13 cellular contexts compared by ENCODE assay signal in genomic region chr1:228809621-228810313, GRCh38.
DNase-seq lines count a peak whose midpoint lies in the region; ATAC-seq and TF ChIP-seq lines count a peak whose summit lies in the region.
"Had no signal": no experiment of that assay in that cellular context is flagged by ENCODE, and none has a peak within 500 bp of the region (broad histone marks: within the 10 kb centered on the region; RNA-seq: fewer than 3 reads in every experiment).

No MANE protein-coding gene starts in this region.

- H3K4me3 ChIP-seq in liver (ENCODE audit: low read depth in 1 of 3, low read length in 3 of 3) (no peak overlapping the region), upper lobe of right lung (no peak overlapping the region)
- H3K4me3 ChIP-seq: HAP-1 had no signal

- H3K4me3 Mint-ChIP-seq in activated naive CD8-positive, alpha-beta T cell treated with anti-CD3 and anti-CD28 coated beads for 36 hours = no peak overlapping the region
- H3K4me3 Mint-ChIP-seq: B cell had no signal

- H3K27me3 ChIP-seq in liver (ENCODE audit: control insufficient read depth in 4 of 4, insufficient read depth in 4 of 4, low read length in 3 of 4) (no peaks in the 10 kb centered on the region), upper lobe of right lung (no peaks in the 10 kb centered on the region)

- TF ChIP-seq CTCF in liver (IDR thresholded peaks at IDR 0.05; ENCODE audit: low read depth, low read length, missing input control) = peak; percentile 18
- no peak for TF ChIP-seq CTCF in upper lobe of right lung (IDR thresholded peaks at IDR 0.05)

- no peaks in the 10 kb centered on the region for H3K36me3 ChIP-seq in liver (ENCODE audit: control insufficient read depth in 4 of 4, insufficient read depth in 3 of 4, low read depth in 1 of 4, low read length in 3 of 4)
- no peaks in the 10 kb centered on the region for H3K36me3 ChIP-seq in upper lobe of right lung
- H3K36me3 ChIP-seq: HAP-1 had no signal

- intact Hi-C loops in upper lobe of right lung (cut with DNase I) = no loop called here

- H3K27ac Mint-ChIP-seq in activated naive CD8-positive, alpha-beta T cell treated with anti-CD3 and anti-CD28 coated beads for 36 hours = peak overlapping the region; percentile 30
- H3K27ac Mint-ChIP-seq: B cell had no signal

- ATAC-seq in upper lobe of right lung = peak; percentile 70
- no peak for ATAC-seq in GM18868 (IDR thresholded peaks at IDR 0.05; ENCODE audit: unreplicated experiment)
- no peak for ATAC-seq in HG02973 (IDR thresholded peaks at IDR 0.05; ENCODE audit: unreplicated experiment)

- no peaks in the 10 kb centered on the region for H3K9me3 Mint-ChIP-seq in activated naive CD8-positive, alpha-beta T cell treated with anti-CD3 and anti-CD28 coated beads for 36 hours

- no peaks in the 10 kb centered on the region for H3K27me3 Mint-ChIP-seq in activated naive CD8-positive, alpha-beta T cell treated with anti-CD3 and anti-CD28 coated beads for 36 hours

- H3K27ac ChIP-seq in liver (ENCODE audit: low read depth in 1 of 2, low read length in 2 of 2) = no peak overlapping the region
- H3K27ac ChIP-seq in upper lobe of right lung = no peak overlapping the region

- H3K36me3 Mint-ChIP-seq in activated naive CD8-positive, alpha-beta T cell treated with anti-CD3 and anti-CD28 coated beads for 36 hours = no peaks in the 10 kb centered on the region

- peak; percentile 46 for DNase-seq in stimulated activated CD4-positive, alpha-beta T cell treated with anti-CD3 and anti-CD28 coated beads, Interleukin-15, amount 100 ng/mL, for 24 hours
- no peak for DNase-seq in stimulated activated CD4-positive, alpha-beta T cell treated with anti-CD3 and anti-CD28 coated beads, Interleukin-4, amount 100 ng/mL, for 24 hours
- DNase-seq in activated naive CD8-positive, alpha-beta T cell treated with anti-CD3 and anti-CD28 coated beads for 36 hours = no peak
- DNase-seq in upper lobe of right lung (no peak), NCI-H2081 treated with DMSO at 0.1 percent for 48 hours (lab: John Stamatoyannopoulos, UW) (no peak)
- DNase-seq: caudate nucleus; NCI-H524 treated with DMSO at 0.1 percent for 48 hours; stimulated activated CD4-positive, alpha-beta T cell treated with anti-CD3 and anti-CD28 coated beads, Interleukin-12 subunit alpha, Interleukin-12 subunit beta, amount 100 ng/mL, for 4 hours had no signal

- H3K4me1 Mint-ChIP-seq in activated naive CD8-positive, alpha-beta T cell treated with anti-CD3 and anti-CD28 coated beads for 36 hours = peaks cover 31% of the 10 kb centered on the region

- 80% methylated on average over 5 of the region's 5 CpGs for WGBS in liver

- H3K9me3 ChIP-seq in liver (ENCODE audit: control insufficient read depth in 4 of 4, low read length in 3 of 4) (no peaks in the 10 kb centered on the region), upper lobe of right lung (no peaks in the 10 kb centered on the region)
- H3K9me3 ChIP-seq: HAP-1 had no signal

- H3K4me1 ChIP-seq in liver (ENCODE audit: control insufficient read depth in 4 of 4, insufficient read depth in 4 of 4, low read length in 3 of 4) (peaks cover 0 to 18% (median 8%) of the 10 kb centered on the region in 4 donors), upper lobe of right lung (peaks cover 7% of the 10 kb centered on the region)

- TF ChIP-seq RAD21 in liver (IDR thresholded peaks at IDR 0.05) = peak; percentile 45 to 54

- no peak overlapping the region for H3K9ac ChIP-seq in liver (ENCODE audit: low read depth in 1 of 2, low read length in 2 of 2)

TF ChIP-seq in liver, 16 proteins besides CTCF, POLR2A, EP300 and RAD21:
- peak; percentile 51 for TF ChIP-seq NR2F2 (IDR thresholded peaks at IDR 0.05)
- peak; percentile 78 to 86 for TF ChIP-seq HNF4A (conservative IDR thresholded peaks at IDR 0.05)
- peak; percentile 30 to 66 for TF ChIP-seq JUND (IDR thresholded peaks at IDR 0.05)
- TF ChIP-seq FOXA2 (IDR thresholded peaks at IDR 0.05) = peak; percentile 19
- peak; percentile 78 to 81 for TF ChIP-seq RXRA (IDR thresholded peaks at IDR 0.05)
- TF ChIP-seq REST (IDR thresholded peaks at IDR 0.05) = no peak
- peak; percentile 36 for TF ChIP-seq HNF4G (IDR thresholded peaks at IDR 0.05)
- TF ChIP-seq SP1 (IDR thresholded peaks at IDR 0.05) = peak; percentile 73
- no peak for TF ChIP-seq GABPA (IDR thresholded peaks at IDR 0.05 in 1 of 2, conservative IDR thresholded peaks at IDR 0.05 in 1 of 2)
- TF ChIP-seq MAX (IDR thresholded peaks at IDR 0.05) = no peak
